In the genomic region with DNA sequence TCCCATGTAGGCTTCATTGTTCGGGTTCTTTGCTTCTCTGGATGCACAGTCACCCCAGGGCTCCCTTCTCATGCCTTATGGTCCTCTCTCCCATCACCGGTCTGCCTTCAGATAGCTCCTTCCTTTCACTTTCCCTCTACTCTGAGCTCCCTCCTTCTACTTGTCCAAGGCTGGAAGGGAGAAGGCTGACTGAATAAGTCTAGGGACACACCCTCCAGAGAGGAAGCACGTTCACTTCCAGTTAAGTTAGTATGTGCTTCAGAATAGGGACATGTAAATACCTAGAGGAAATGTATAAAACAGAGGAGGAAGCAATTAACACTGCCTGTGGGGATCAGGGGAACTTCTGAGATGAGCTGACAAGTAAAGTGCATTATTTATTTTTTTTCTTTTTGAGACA, we compare ENCODE assay signal across 22 cellular contexts. TPM values are rescaled to one million over a fixed set of nuclear protein-coding genes. Genes with fewer than 3 reads are reported as not detected.
DNase-seq lines count a peak whose midpoint lies in the region; ATAC-seq and TF ChIP-seq lines count a peak whose summit lies in the region.
"Had no signal": no experiment of that assay in that cellular context is flagged by ENCODE, and none has a peak within 500 bp of the region (broad histone marks: within the 10 kb centered on the region; RNA-seq: fewer than 3 reads in every experiment).

No MANE protein-coding gene starts in this region.

- H3K27ac ChIP-seq in GM23338 (ENCODE audit: low read depth): no peak overlapping the region
- H3K27ac ChIP-seq in foreskin keratinocyte: no peak overlapping the region
- H3K27ac ChIP-seq: esophagus muscularis mucosa, gastrocnemius medialis, pancreas, WERI-Rb-1 had no signal

- ATAC-seq in GM23338: no peak
- ATAC-seq in foreskin keratinocyte: peak; percentile 45
- ATAC-seq in omental fat pad (ENCODE audit: low FRiP score): peak; percentile 42
- ATAC-seq in HG03432 (IDR thresholded peaks at IDR 0.05; ENCODE audit: unreplicated experiment): no peak
- ATAC-seq: gastrocnemius medialis, K562, natural killer cell, sciatic nerve had no signal

- peaks cover 99% of the 10 kb centered on the region for H3K79me2 ChIP-seq in GM23338 (replicated peaks; ENCODE audit: insufficient read depth)

- H3K4me2 ChIP-seq in GM23338: no peak overlapping the region

- DNase-seq in GM23338 (ENCODE audit: low spot score) (no peak), OCI-M1 (lab: John Stamatoyannopoulos, UW) (peak; percentile 20), foreskin keratinocyte (peak in 1 of 2 donors; percentile 23), omental fat pad (ENCODE audit: low spot score) (no peak), NCI-H1092 (lab: John Stamatoyannopoulos, UW) (no peak)
- no peak for DNase-seq in stimulated activated naive CD4-positive, alpha-beta T cell (lab: John Stamatoyannopoulos, UW)
- DNase-seq: activated CD4-positive, alpha-beta memory T cell treated with anti-CD3 and anti-CD28 coated beads for 36 hours; activated naive CD8-positive, alpha-beta T cell treated with anti-CD3 and anti-CD28 coated beads for 36 hours; CD4-positive, alpha-beta T cell; gastrocnemius medialis; H7; kidney; natural killer cell; NCI-H187; NCI-H226; NCI-H82; pancreas; WERI-Rb-1 had no signal

- no peak for TF ChIP-seq CTCF in GM23338 (conservative IDR thresholded peaks at IDR 0.05; ENCODE audit: low read depth in 2 of 2)
- TF ChIP-seq CTCF in foreskin keratinocyte (conservative IDR thresholded peaks at IDR 0.05): no peak
- TF ChIP-seq CTCF in omental fat pad (IDR thresholded peaks at IDR 0.05): no peak

- peaks cover 6% of the 10 kb centered on the region for H3K27me3 Mint-ChIP-seq in GM23338 (ENCODE audit: insufficient read depth, low read depth, poor library complexity)

- H3K36me3 ChIP-seq in GM23338 (ENCODE audit: insufficient read depth): no peaks in the 10 kb centered on the region
- H3K36me3 ChIP-seq: esophagus muscularis mucosa, gastrocnemius medialis, pancreas had no signal

- no peak overlapping the region for H3K4me3 Mint-ChIP-seq in GM23338
- H3K4me3 Mint-ChIP-seq: activated CD4-positive, alpha-beta memory T cell treated with anti-CD3 and anti-CD28 coated beads for 36 hours; activated naive CD8-positive, alpha-beta T cell treated with anti-CD3 and anti-CD28 coated beads for 36 hours; CD4-positive, alpha-beta T cell; natural killer cell had no signal

- 0 out of 2 replicates have a peak overlapping the region, but pooled peaks have one; percentile 1 for H3K27ac Mint-ChIP-seq in GM23338
- H3K27ac Mint-ChIP-seq: activated CD4-positive, alpha-beta memory T cell treated with anti-CD3 and anti-CD28 coated beads for 36 hours; activated naive CD8-positive, alpha-beta T cell treated with anti-CD3 and anti-CD28 coated beads for 36 hours; CD4-positive, alpha-beta T cell; natural killer cell had no signal

- peaks cover 82% of the 10 kb centered on the region for H4K20me1 ChIP-seq in GM23338 (replicated peaks; ENCODE audit: insufficient read depth)

- no peak overlapping the region for H2AFZ ChIP-seq in GM23338

- no peaks in the 10 kb centered on the region for H3F3A ChIP-seq in GM23338 (replicated peaks; ENCODE audit: low read depth)

- no peaks in the 10 kb centered on the region for H3K9me2 ChIP-seq in GM23338 (ENCODE audit: insufficient read depth)

- peaks cover 51% of the 10 kb centered on the region for H3K4me1 ChIP-seq in GM23338 (ENCODE audit: insufficient read depth)
- peaks cover 14% of the 10 kb centered on the region for H3K4me1 ChIP-seq in foreskin keratinocyte
- H3K4me1 ChIP-seq: gastrocnemius medialis had no signal

- H3K4me3 ChIP-seq in GM23338: no peak overlapping the region
- H3K4me3 ChIP-seq: esophagus muscularis mucosa, gastrocnemius medialis, K562, pancreas had no signal

- H3K27me3 ChIP-seq in GM23338 (ENCODE audit: insufficient read depth) (no peaks in the 10 kb centered on the region), foreskin keratinocyte (no peaks in the 10 kb centered on the region)
- H3K27me3 ChIP-seq: esophagus muscularis mucosa, gastrocnemius medialis, pancreas had no signal

- H3K36me3 Mint-ChIP-seq in GM23338 (ENCODE audit: low read depth): peaks cover 42% of the 10 kb centered on the region
- H3K36me3 Mint-ChIP-seq: activated CD4-positive, alpha-beta memory T cell treated with anti-CD3 and anti-CD28 coated beads for 36 hours; activated naive CD8-positive, alpha-beta T cell treated with anti-CD3 and anti-CD28 coated beads for 36 hours; natural killer cell had no signal

- no peaks in the 10 kb centered on the region for H3K9me3 Mint-ChIP-seq in GM23338
- H3K9me3 Mint-ChIP-seq: activated CD4-positive, alpha-beta memory T cell treated with anti-CD3 and anti-CD28 coated beads for 36 hours; activated naive CD8-positive, alpha-beta T cell treated with anti-CD3 and anti-CD28 coated beads for 36 hours; CD4-positive, alpha-beta T cell; natural killer cell had no signal

- H3K4me1 Mint-ChIP-seq in GM23338: peaks cover 54% of the 10 kb centered on the region
- H3K4me1 Mint-ChIP-seq: activated naive CD8-positive, alpha-beta T cell treated with anti-CD3 and anti-CD28 coated beads for 36 hours; natural killer cell had no signal

TF ChIP-seq in GM23338, 12 proteins besides CTCF, POLR2A, EP300 and RAD21 (continues in another document):
- TF ChIP-seq JUNB (IDR thresholded peaks at IDR 0.05; ENCODE audit: unreplicated experiment): no peak
- no peak for TF ChIP-seq EZH2 (IDR thresholded peaks at IDR 0.05; ENCODE audit: low read depth, unreplicated experiment)
- TF ChIP-seq ETS1 (IDR thresholded peaks at IDR 0.05): no peak
- no peak for TF ChIP-seq ZNF331 (CRISPR knock-in tag; IDR thresholded peaks at IDR 0.05; ENCODE audit: low read depth)
- no peak for TF ChIP-seq NANOG (IDR thresholded peaks at IDR 0.05; ENCODE audit: borderline replicate concordance)
- no peak for TF ChIP-seq POLR2AphosphoS5 (IDR thresholded peaks at IDR 0.05; ENCODE audit: low read depth)
- TF ChIP-seq, protein P1, sequence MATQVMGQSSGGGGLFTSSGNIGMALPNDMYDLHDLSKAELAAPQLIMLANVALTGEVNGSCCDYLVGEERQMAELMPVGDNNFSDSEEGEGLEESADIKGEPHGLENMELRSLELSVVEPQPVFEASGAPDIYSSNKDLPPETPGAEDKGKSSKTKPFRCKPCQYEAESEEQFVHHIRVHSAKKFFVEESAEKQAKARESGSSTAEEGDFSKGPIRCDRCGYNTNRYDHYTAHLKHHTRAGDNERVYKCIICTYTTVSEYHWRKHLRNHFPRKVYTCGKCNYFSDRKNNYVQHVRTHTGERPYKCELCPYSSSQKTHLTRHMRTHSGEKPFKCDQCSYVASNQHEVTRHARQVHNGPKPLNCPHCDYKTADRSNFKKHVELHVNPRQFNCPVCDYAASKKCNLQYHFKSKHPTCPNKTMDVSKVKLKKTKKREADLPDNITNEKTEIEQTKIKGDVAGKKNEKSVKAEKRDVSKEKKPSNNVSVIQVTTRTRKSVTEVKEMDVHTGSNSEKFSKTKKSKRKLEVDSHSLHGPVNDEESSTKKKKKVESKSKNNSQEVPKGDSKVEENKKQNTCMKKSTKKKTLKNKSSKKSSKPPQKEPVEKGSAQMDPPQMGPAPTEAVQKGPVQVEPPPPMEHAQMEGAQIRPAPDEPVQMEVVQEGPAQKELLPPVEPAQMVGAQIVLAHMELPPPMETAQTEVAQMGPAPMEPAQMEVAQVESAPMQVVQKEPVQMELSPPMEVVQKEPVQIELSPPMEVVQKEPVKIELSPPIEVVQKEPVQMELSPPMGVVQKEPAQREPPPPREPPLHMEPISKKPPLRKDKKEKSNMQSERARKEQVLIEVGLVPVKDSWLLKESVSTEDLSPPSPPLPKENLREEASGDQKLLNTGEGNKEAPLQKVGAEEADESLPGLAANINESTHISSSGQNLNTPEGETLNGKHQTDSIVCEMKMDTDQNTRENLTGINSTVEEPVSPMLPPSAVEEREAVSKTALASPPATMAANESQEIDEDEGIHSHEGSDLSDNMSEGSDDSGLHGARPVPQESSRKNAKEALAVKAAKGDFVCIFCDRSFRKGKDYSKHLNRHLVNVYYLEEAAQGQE (IDR thresholded peaks at IDR 0.05; ENCODE audit: unreplicated experiment): no peak

RNA-seq across cellular contexts. Expression of gene CXADR, which starts 23.5 kb away (rescaled TPM):
- 207 and 227 TPM in 2 replicates for total RNA-seq in GM23338 (2014; rRNA removed; shearing (Covaris generic))
- polyA plus RNA-seq in GM23338 (2016; fragmentation: Nextera tagmentation; extraction: Ambion mirVana) (89.4 and 126 TPM in 2 replicates), foreskin keratinocyte (3.8 and 4.0 TPM in 2 replicates)
- total RNA-seq in foreskin keratinocyte (18.3 and 19.9 TPM in 2 replicates), omental fat pad (10 to 100 TPM in 3 of 4 donors, under 1 TPM in 1; 0.63 to 61.8 (median 19.5) TPM)

Comparison
In these comparisons a context has a peak if more than half of its experiments do, and no peak if none do; other contexts are left out.
1. ATAC-seq: peak in foreskin keratinocyte (single experiment) and omental fat pad (single experiment); none in GM23338 (single experiment) and HG03432 (single experiment).